In the genomic region with DNA sequence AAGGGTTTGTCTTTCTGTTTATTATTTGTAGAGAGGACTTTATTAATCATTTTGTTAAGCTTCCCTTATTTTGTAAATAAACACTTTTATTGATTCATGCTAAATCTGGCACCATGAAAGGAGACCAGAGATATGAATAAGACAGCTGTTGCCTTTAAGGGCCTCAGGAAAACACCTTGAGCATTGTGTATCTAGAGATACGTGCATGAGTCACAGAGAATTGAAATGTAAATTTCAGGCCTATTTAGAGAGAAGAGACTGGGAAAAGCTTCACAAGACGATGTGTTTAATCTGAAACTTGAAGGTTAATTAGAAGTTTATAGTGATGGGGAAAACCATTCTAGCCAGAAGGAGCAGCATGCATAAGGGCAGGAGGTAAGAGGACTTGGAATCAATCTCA, we compare ENCODE assay signal across 1 cellular context.
TF ChIP-seq lines count a peak whose summit lies in the region.

No MANE protein-coding gene starts in this region.

TF ChIP-seq in IMR-90, 13 proteins besides CTCF, POLR2A, EP300 and RAD21:
- TF ChIP-seq CHD1 (IDR thresholded peaks at IDR 0.05; ENCODE audit: low read depth, low read length) (no peak), SMC3 (IDR thresholded peaks at IDR 0.05; ENCODE audit: low read depth, low read length) (no peak), RFX5 (IDR thresholded peaks at IDR 0.05; ENCODE audit: low read depth, low read length) (no peak), USF2 (IDR thresholded peaks at IDR 0.05; ENCODE audit: low read depth, low read length) (no peak), BHLHE40 (IDR thresholded peaks at IDR 0.05; ENCODE audit: low read depth, low read length) (no peak), MAFK (IDR thresholded peaks at IDR 0.05; ENCODE audit: low read depth, low read length) (no peak), MAZ (IDR thresholded peaks at IDR 0.05; ENCODE audit: borderline replicate concordance, low read depth, low read length) (no peak)
